ENCODE assay signal across 20 cellular contexts in the genomic region with DNA sequence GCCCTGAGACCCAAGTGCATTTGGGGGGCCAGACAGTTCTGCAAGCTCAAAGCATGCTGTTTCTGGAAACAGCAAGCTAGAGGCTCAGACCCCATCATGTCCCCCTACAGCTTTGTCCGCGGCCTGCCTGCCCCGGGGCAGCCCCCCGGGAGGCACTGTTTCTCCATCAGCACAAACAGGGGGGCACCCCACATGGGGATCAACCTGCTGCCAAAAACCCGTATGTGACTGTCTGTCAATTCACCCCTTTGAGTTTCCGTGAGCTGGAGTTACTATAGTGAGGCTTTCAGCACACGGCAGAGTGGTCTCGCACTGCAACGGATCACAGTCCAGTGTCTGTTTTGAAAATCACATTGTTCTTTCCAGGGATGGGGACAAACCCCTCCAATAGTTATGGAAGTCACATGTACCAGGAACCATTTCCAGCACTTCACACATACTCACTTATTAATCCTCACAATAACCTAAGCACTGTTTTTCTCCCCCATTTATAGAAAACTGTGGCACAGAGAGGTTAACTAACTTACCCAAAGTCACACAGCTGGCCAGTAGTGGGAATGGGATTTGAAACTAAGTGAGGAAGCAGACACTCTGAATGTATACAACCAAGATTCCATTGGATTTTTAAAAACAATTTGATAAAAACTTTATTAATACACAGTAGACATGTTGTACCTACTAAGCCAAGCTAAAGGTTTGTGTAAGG.
"Had no signal": no experiment of that assay in that cellular context is flagged by ENCODE, and none has a peak within 500 bp of the region (broad histone marks: within the 10 kb centered on the region; RNA-seq: fewer than 3 reads in every experiment).

No MANE protein-coding gene starts in this region.

- H3K4me1 ChIP-seq: gastrocnemius medialis had no signal

- H3K36me3 Mint-ChIP-seq: mesothelial cell of epicardium; natural killer cell treated with Interleukin-12 subunit alpha and Interleukin-12 subunit beta and Interleukin-15 and Interleukin-18, amount 100 ng/mL, for 72 hours; stimulated activated memory B cell treated with anti-CD40 and anti-IgM and Interleukin-4, amounts not matched to agents 10 μg/mL and 1 μg/mL and 100 μg/mL, for 72 hours had no signal

- H3K27ac ChIP-seq: epithelial cell of prostate, esophagus muscularis mucosa, gastrocnemius medialis, heart right ventricle, neutrophil, tibial artery, upper lobe of left lung, uterus had no signal

- H3K9me3 Mint-ChIP-seq: mesothelial cell of epicardium; natural killer cell treated with Interleukin-12 subunit alpha and Interleukin-12 subunit beta and Interleukin-15 and Interleukin-18, amount 100 ng/mL, for 72 hours; stimulated activated naive CD8-positive, alpha-beta T cell treated with anti-CD3 and anti-CD28 coated beads, Interleukin-15, Interleukin-2, amounts not matched to agents 100 ng/mL and 50 ng/mL, for 24 hours had no signal

- DNase-seq: cortex of kidney; effector memory CD4-positive, alpha-beta T cell; gastrocnemius medialis; heart right ventricle; hypothalamus; kidney glomerular epithelial cell; right cardiac atrium; stimulated activated CD4-positive, alpha-beta T cell treated with anti-CD3 and anti-CD28 coated beads, Interleukin-15, amount 100 ng/mL, for 24 hours; stimulated activated CD4-positive, alpha-beta T cell treated with anti-CD3 and anti-CD28 coated beads, Interleukin-1b, Interleukin-23, amount 100 ng/mL, for 48 hours; stimulated activated CD4-positive, alpha-beta T cell treated with anti-CD3 and anti-CD28 coated beads, Interleukin-4, amount 100 ng/mL, for 24 hours; upper lobe of left lung; uterus had no signal

- H3K36me3 ChIP-seq: esophagus muscularis mucosa, gastrocnemius medialis, heart right ventricle, neutrophil, tibial artery, upper lobe of left lung, uterus had no signal

- H3K4me3 Mint-ChIP-seq: mesothelial cell of epicardium; natural killer cell treated with Interleukin-12 subunit alpha and Interleukin-12 subunit beta and Interleukin-15 and Interleukin-18, amount 100 ng/mL, for 72 hours; stimulated activated memory B cell treated with anti-CD40 and anti-IgM and Interleukin-4, amounts not matched to agents 10 μg/mL and 1 μg/mL and 100 μg/mL, for 72 hours; stimulated activated naive CD8-positive, alpha-beta T cell treated with anti-CD3 and anti-CD28 coated beads, Interleukin-15, Interleukin-2, amounts not matched to agents 100 ng/mL and 50 ng/mL, for 24 hours had no signal

- H3K27me3 ChIP-seq: tibial artery, uterus had no signal

- ATAC-seq: gastrocnemius medialis; heart right ventricle; natural killer cell treated with Interleukin-12 subunit alpha and Interleukin-12 subunit beta and Interleukin-15 and Interleukin-18, amount 100 ng/mL, for 72 hours; right cardiac atrium; stimulated activated memory B cell treated with anti-CD40 and anti-IgM and Interleukin-4, amounts not matched to agents 10 μg/mL and 1 μg/mL and 100 μg/mL, for 72 hours had no signal

- H3K4me3 ChIP-seq: esophagus muscularis mucosa, gastrocnemius medialis, heart right ventricle, tibial artery, upper lobe of left lung, uterus had no signal

- H3K9me3 ChIP-seq: esophagus muscularis mucosa, gastrocnemius medialis, heart right ventricle, neutrophil, tibial artery, upper lobe of left lung, uterus had no signal

- H3K27ac Mint-ChIP-seq: mesothelial cell of epicardium; natural killer cell treated with Interleukin-12 subunit alpha and Interleukin-12 subunit beta and Interleukin-15 and Interleukin-18, amount 100 ng/mL, for 72 hours; stimulated activated memory B cell treated with anti-CD40 and anti-IgM and Interleukin-4, amounts not matched to agents 10 μg/mL and 1 μg/mL and 100 μg/mL, for 72 hours; stimulated activated naive CD8-positive, alpha-beta T cell treated with anti-CD3 and anti-CD28 coated beads, Interleukin-15, Interleukin-2, amounts not matched to agents 100 ng/mL and 50 ng/mL, for 24 hours had no signal
